In genomic region chr15:60115579-60116415, GRCh38 we compare ENCODE assay signal across 1 cellular context.
TF ChIP-seq lines count a peak whose summit lies in the region.

No MANE protein-coding gene starts in this region.

TF ChIP-seq in HEK293, 187 proteins besides CTCF, POLR2A, EP300 and RAD21 (continued from another document):
- TF ChIP-seq ZNF843 (tag by site-specific recombination; IDR thresholded peaks at IDR 0.05) (peak; percentile 72), ZNF692 (tag by site-specific recombination; IDR thresholded peaks at IDR 0.05) (peak; percentile 40; the same call in 1 of the 2 replicates), SP7 (tag by site-specific recombination; IDR thresholded peaks at IDR 0.05) (peak; percentile 96), OVOL3 (tag by site-specific recombination; IDR thresholded peaks at IDR 0.05) (0 out of 2 replicates have a peak, but pooled peaks have one; percentile 39), ZNF488 (tag by site-specific recombination; IDR thresholded peaks at IDR 0.05) (peak; percentile 50; the same call in 1 of the 2 replicates)
